In the genomic region with DNA sequence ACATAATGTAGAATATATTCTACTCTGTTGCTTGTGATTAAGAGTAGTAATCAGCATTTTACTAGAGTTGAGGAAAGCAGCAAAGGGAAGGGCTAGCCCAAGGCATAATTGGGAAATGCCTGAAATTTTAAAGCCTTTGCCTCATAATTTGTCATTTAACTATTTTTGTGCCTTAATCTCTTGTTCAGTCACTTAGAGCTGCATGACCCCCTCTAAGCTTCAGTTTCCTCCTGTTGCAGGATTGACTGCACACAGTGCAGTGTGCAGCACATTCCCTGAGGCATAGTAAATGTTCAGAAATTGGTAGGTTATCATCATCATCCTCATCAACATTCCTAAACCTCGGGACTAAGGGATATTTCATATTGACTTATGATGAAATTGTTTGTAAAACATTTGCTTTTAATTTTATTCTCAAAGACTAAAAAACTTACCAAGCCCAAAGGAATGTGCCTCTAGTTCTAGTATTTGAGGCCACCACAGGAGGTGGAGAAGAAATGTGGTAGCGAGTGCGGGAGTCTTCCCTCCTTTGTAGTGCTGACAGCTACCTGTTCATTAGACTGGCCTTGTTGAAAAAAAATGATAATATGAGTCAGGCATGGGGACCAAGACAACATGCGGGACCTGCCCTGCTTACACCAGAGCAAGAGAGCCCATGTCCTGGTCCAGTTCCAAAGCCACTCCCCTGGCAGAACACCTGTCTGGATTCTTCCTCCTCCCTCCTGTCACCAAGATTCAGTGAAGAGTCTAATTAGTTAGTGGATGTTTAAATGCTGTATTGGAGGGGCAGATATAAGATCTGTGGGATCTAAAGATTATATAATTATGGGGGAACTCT, we compare ENCODE assay signal across 12 cellular contexts. TPM values are rescaled to one million over a fixed set of nuclear protein-coding genes. Genes with fewer than 3 reads are reported as not detected.
A peak's percentile ranks its signal among the peaks of the same experiment; 100 is the strongest.
DNase-seq lines count a peak whose midpoint lies in the region; ATAC-seq and TF ChIP-seq lines count a peak whose summit lies in the region.
"Had no signal": no experiment of that assay in that cellular context is flagged by ENCODE, and none has a peak within 500 bp of the region (broad histone marks: within the 10 kb centered on the region; RNA-seq: fewer than 3 reads in every experiment).

No MANE protein-coding gene starts in this region.

- intact Hi-C loops in PC-9 (cut with micrococcal nuclease; ENCODE audit: unreplicated experiment): loop anchor here (2.0 kb wide), 1 partner anchor 171 kb away; no protein-coding TSS in a partner anchor
- intact Hi-C loops in dorsolateral prefrontal cortex (cut with DNase I): no loop called here
- intact Hi-C loops in aorta (cut with DNase I): no loop called here

- H3K9me3 ChIP-seq in PC-9 (ENCODE audit: insufficient read depth, low read depth) (no peaks in the 10 kb centered on the region), smooth muscle cell (replicated peaks; ENCODE audit: low read depth) (no peaks in the 10 kb centered on the region), aorta (ENCODE audit: control insufficient read depth, low read length) (no peaks in the 10 kb centered on the region)

- TF ChIP-seq CTCF in PC-9 (conservative IDR thresholded peaks at IDR 0.05): no peak
- no peak for TF ChIP-seq CTCF in fibroblast of the aortic adventitia (IDR thresholded peaks at IDR 0.05; ENCODE audit: insufficient read depth, low read length)
- TF ChIP-seq CTCF in smooth muscle cell (IDR thresholded peaks at IDR 0.05; ENCODE audit: borderline replicate concordance, insufficient read depth, poor library complexity, severe bottlenecking): no peak
- TF ChIP-seq CTCF in dorsolateral prefrontal cortex (IDR thresholded peaks at IDR 0.05 in 54 of 56, conservative IDR thresholded peaks at IDR 0.05 in 2 of 56; ENCODE audit: low read depth in 1 of 56, partially characterized antibody in 56 of 56): no peak
- TF ChIP-seq CTCF in GM10248 (IDR thresholded peaks at IDR 0.05; ENCODE audit: control extremely low read depth, extremely low read depth, low read depth, missing control alignments): no peak

- H3K79me2 ChIP-seq in PC-9 (ENCODE audit: low read depth): no peaks in the 10 kb centered on the region
- no peaks in the 10 kb centered on the region for H3K79me2 ChIP-seq in smooth muscle cell (ENCODE audit: low read depth)

- no peaks in the 10 kb centered on the region for H3K27me3 ChIP-seq in PC-9 (ENCODE audit: insufficient read depth, low read depth)
- H3K27me3 ChIP-seq in smooth muscle cell (ENCODE audit: low read depth): no peaks in the 10 kb centered on the region
- H3K27me3 ChIP-seq in dorsolateral prefrontal cortex: peaks cover 0 to 40% (median 3%) of the 10 kb centered on the region in 45 donors
- no peaks in the 10 kb centered on the region for H3K27me3 ChIP-seq in aorta (ENCODE audit: control insufficient read depth in 1 of 2, insufficient read depth in 2 of 2, low read length in 1 of 2)

- peak overlapping the region; percentile 23; the same call in 1 of the 2 replicates for H3K4me3 ChIP-seq in PC-9
- H3K4me3 ChIP-seq in fibroblast of the aortic adventitia (ENCODE audit: low read depth, low read length): no peak overlapping the region
- H3K4me3 ChIP-seq in smooth muscle cell: peak overlapping the region; percentile 7
- H3K4me3 ChIP-seq in dorsolateral prefrontal cortex: no peak overlapping the region
- H3K4me3 ChIP-seq in aorta (ENCODE audit: low read length in 2 of 2): no peak overlapping the region

- WGBS in smooth muscle cell (ENCODE audit: low lambda C conversion rate): 48% methylated on average over 4 of the region's 4 CpGs
- WGBS in aorta, 2 donors: 71 to 77% methylated on average over 4 of the region's 4 CpGs

- no TSS peak for BruUV-seq in PC-9 (replicated peaks; lab: Mats Ljungman, UMichigan)

- peaks cover 26% of the 10 kb centered on the region for H3F3A ChIP-seq in PC-9 (ENCODE audit: insufficient read depth, low read depth)
- H3F3A ChIP-seq in smooth muscle cell (ENCODE audit: low read depth): peaks cover 28% of the 10 kb centered on the region

- CTCF ChIA-PET in PC-9 (lab: Charles Lee): no interaction called here
- CTCF ChIA-PET in GM10248 (lab: Yijun Ruan, JAX): interaction anchor here (1.3 to 4.0 kb wide), 4 partner anchors 11 to 272 kb away, joined by 3 to 17 read pairs (median 6); no protein-coding TSS in a partner anchor

- POLR2A ChIA-PET in PC-9 (lab: Charles Lee; ENCODE audit: unreplicated experiment) (interaction anchor here (0.6 to 0.7 kb wide), 2 partner anchors 29 to 1129 kb away, joined by 3 read pairs; no protein-coding TSS in a partner anchor), GM10248 (lab: Yijun Ruan, JAX) (no interaction called here)

- no peak overlapping the region for H2AFZ ChIP-seq in PC-9
- H2AFZ ChIP-seq in smooth muscle cell (ENCODE audit: low read depth): no peak overlapping the region

- H3K27ac ChIP-seq in PC-9 (peak overlapping the region; percentile 70), smooth muscle cell (ENCODE audit: low read depth) (peak overlapping the region; percentile 87), dorsolateral prefrontal cortex (peak overlapping the region in 1 of 59 donors; percentile 1), aorta (ENCODE audit: low read depth in 1 of 2, low read length in 2 of 2) (no peak overlapping the region)

- H3K36me3 ChIP-seq in PC-9 (ENCODE audit: low read depth) (no peaks in the 10 kb centered on the region), smooth muscle cell (ENCODE audit: low read depth) (no peaks in the 10 kb centered on the region), aorta (ENCODE audit: control insufficient read depth in 1 of 2, insufficient read depth in 2 of 2, low read length in 1 of 2) (peaks cover 0 to 6% of the 10 kb centered on the region in 2 donors)

- H4K20me1 ChIP-seq in PC-9 (ENCODE audit: insufficient read depth): no peaks in the 10 kb centered on the region
- no peaks in the 10 kb centered on the region for H4K20me1 ChIP-seq in smooth muscle cell (ENCODE audit: low read depth)

- H3K4me2 ChIP-seq in PC-9 (peak overlapping the region; percentile 60), smooth muscle cell (peak overlapping the region; percentile 64)

- H3K9ac ChIP-seq in smooth muscle cell (ENCODE audit: low read depth): peak overlapping the region; percentile 11

- no peak for TF ChIP-seq POLR2A in erythroblast (IDR thresholded peaks at IDR 0.05; ENCODE audit: low read length)

- H3K4me1 ChIP-seq in PC-9 (replicated peaks; ENCODE audit: insufficient read depth): peaks cover 46% of the 10 kb centered on the region
- peaks cover 30% of the 10 kb centered on the region for H3K4me1 ChIP-seq in smooth muscle cell (ENCODE audit: low read depth)
- H3K4me1 ChIP-seq in aorta (ENCODE audit: control insufficient read depth in 1 of 2, insufficient read depth in 2 of 2, low read length in 2 of 2): no peaks in the 10 kb centered on the region

- ATAC-seq in GM19463 (IDR thresholded peaks at IDR 0.05; ENCODE audit: unreplicated experiment) (peak; percentile 2), aorta (ENCODE audit: low FRiP score) (no peak)

- H3K9me2 ChIP-seq in PC-9 (ENCODE audit: insufficient read depth): no peaks in the 10 kb centered on the region

- peak; percentile 38 to 84 for DNase-seq in PC-9
- peak; percentile 80 for DNase-seq in fibroblast of the aortic adventitia (ENCODE audit: low read depth)
- DNase-seq in smooth muscle cell (lab: John Stamatoyannopoulos, UW; ENCODE audit: unreplicated experiment): no peak
- no peak for DNase-seq in dorsolateral prefrontal cortex
- no peak for DNase-seq in erythroblast (lab: John Stamatoyannopoulos, UW)
- DNase-seq in GM10248 (ENCODE audit: extremely low spot score): no peak
- no peak for DNase-seq in aorta
- DNase-seq: activated CD4-positive, alpha-beta T cell treated with anti-CD3 and anti-CD28 coated beads, Interleukin-2, amount 10 ng/mL, durations not matched to agents 7 days and 5 days; H7; NK-92 treated with Interleukin-12 subunit alpha and Interleukin-12 subunit beta, amount 100 ng/mL, for 24 hours; posterior cingulate gyrus had no signal

RNA-seq across cellular contexts. Expression of gene TENT5A, which starts 14.9 kb away (rescaled TPM):
- total RNA-seq in PC-9 (2021) (2.0 and 2.2 TPM in 2 replicates), fibroblast of the aortic adventitia (ENCODE audit: low replicate concordance) (40.0 and 56.5 TPM in 2 replicates), smooth muscle cell (151 and 162 TPM in 2 replicates), dorsolateral prefrontal cortex (1 to 10 TPM in 119 of 120 experiments, under 1 TPM in 1; 0.85 to 6.9 (median 2.3) TPM), aorta (10 to 100 TPM; 25.5 to 26.9 TPM)
- polyA plus RNA-seq in smooth muscle cell (123 and 137 TPM in 2 replicates), aorta (10 to 100 TPM in 1 of 2 donors, 1 to 10 TPM in 1; 9.6 to 21.7 TPM)

Comparison
In these comparisons a context has a peak if more than half of its experiments do, and no peak if none do; other contexts are left out.
1. DNase-seq: peak in PC-9 (2 of 2) and fibroblast of the aortic adventitia (single experiment); none in smooth muscle cell (single experiment), dorsolateral prefrontal cortex (0 of 10), erythroblast (0 of 2), GM10248 (single experiment) and aorta (0 of 2).
2. H3K27ac ChIP-seq: peak in PC-9 (single experiment) and smooth muscle cell (single experiment); none in aorta (0 of 2).
3. H3K4me3 ChIP-seq: peak in PC-9 (single experiment) and smooth muscle cell (single experiment); none in fibroblast of the aortic adventitia (single experiment), dorsolateral prefrontal cortex (0 of 59) and aorta (0 of 2).